In genomic region chr4:18007625-18008024, GRCh38 we compare ENCODE assay signal across 17 cellular contexts. TPM values are rescaled to one million over a fixed set of nuclear protein-coding genes. Genes with fewer than 3 reads are reported as not detected.
A peak's percentile ranks its signal among the peaks of the same experiment; 100 is the strongest.
DNase-seq lines count a peak whose midpoint lies in the region; ATAC-seq and TF ChIP-seq lines count a peak whose summit lies in the region.
"Had no signal": no experiment of that assay in that cellular context is flagged by ENCODE, and none has a peak within 500 bp of the region (broad histone marks: within the 10 kb centered on the region; RNA-seq: fewer than 3 reads in every experiment).

No MANE protein-coding gene starts in this region.

- no peak overlapping the region for H3K4me3 Mint-ChIP-seq in CD4-positive, alpha-beta T cell
- H3K4me3 Mint-ChIP-seq: B cell; CD4-positive, CD25-positive, alpha-beta regulatory T cell had no signal

- no peak overlapping the region for H4K5ac ChIP-seq in mesendoderm (ENCODE audit: low read length)

- H3K4ac ChIP-seq in mesendoderm (ENCODE audit: low read depth, low read length) = no peak overlapping the region

- no peaks in the 10 kb centered on the region for H3K4me1 ChIP-seq in mesendoderm (ENCODE audit: control insufficient read depth, low read depth, low read length)

- peaks cover 9% of the 10 kb centered on the region for H3K79me1 ChIP-seq in mesendoderm (ENCODE audit: low read length)

- H3K56ac ChIP-seq in mesendoderm (ENCODE audit: low read length) = no peak overlapping the region

- H3K4me2 ChIP-seq in mesendoderm (ENCODE audit: low read length) = no peak overlapping the region

- H3K9me3 Mint-ChIP-seq in CD4-positive, alpha-beta T cell = peaks cover 12% of the 10 kb centered on the region

- H3K36me3 Mint-ChIP-seq in CD4-positive, alpha-beta T cell (ENCODE audit: low read depth) = peaks cover 21% of the 10 kb centered on the region

- no peak overlapping the region for H3K27ac Mint-ChIP-seq in CD4-positive, alpha-beta T cell
- H3K27ac Mint-ChIP-seq: B cell; CD4-positive, CD25-positive, alpha-beta regulatory T cell; IgD-negative memory B cell had no signal

- no peaks in the 10 kb centered on the region for H3K27me3 ChIP-seq in CD4-positive, alpha-beta T cell (ENCODE audit: control insufficient read depth, insufficient read depth, low read length)
- no peaks in the 10 kb centered on the region for H3K27me3 ChIP-seq in mesendoderm (ENCODE audit: insufficient read depth, low read length, poor library complexity)

- DNase-seq in NCI-H526 treated with DMSO at 0.1 percent for 48 hours (lab: John Stamatoyannopoulos, UW) (peak; percentile 10), NCI-H526 (lab: John Stamatoyannopoulos, UW) (no peak), mesendoderm (no peak), epidermal melanocyte (ENCODE audit: insufficient read length, low spot score) (no peak)
- no peak for DNase-seq in CD4-positive, alpha-beta T cell
- DNase-seq: CD4-positive, CD25-positive, alpha-beta regulatory T cell; GOT3; NCI-H187 treated with DMSO at 0.1 percent for 48 hours; NCI-H446; SW 1271 had no signal

- no peak overlapping the region for H2BK15ac ChIP-seq in mesendoderm (replicated peaks; ENCODE audit: low read depth)

- peaks cover 40% of the 10 kb centered on the region for H3K4me1 Mint-ChIP-seq in CD4-positive, alpha-beta T cell (ENCODE audit: low read depth)

- H4K8ac ChIP-seq in mesendoderm (ENCODE audit: low read depth, low read length) = no peak overlapping the region

- no peak overlapping the region for H2BK120ac ChIP-seq in mesendoderm (ENCODE audit: low read depth, low read length)

- no peak overlapping the region for H3K27ac ChIP-seq in CD4-positive, alpha-beta T cell (ENCODE audit: low read depth, low read length)
- H3K27ac ChIP-seq in mesendoderm (ENCODE audit: low read depth, low read length) = no peak overlapping the region
- H3K27ac ChIP-seq: 22Rv1 had no signal

- no peak overlapping the region for H3K23ac ChIP-seq in mesendoderm (ENCODE audit: low read length)

- no peak overlapping the region for H3K18ac ChIP-seq in mesendoderm (ENCODE audit: low read length)

- H3K9ac ChIP-seq in mesendoderm (ENCODE audit: low read length) = no peak overlapping the region

- no peaks in the 10 kb centered on the region for H3K36me3 ChIP-seq in mesendoderm (ENCODE audit: control insufficient read depth, insufficient read depth, low read length)

- CTCF ChIA-PET in CD4-positive, alpha-beta T cell (lab: Charles Lee) = no interaction called here

- H2BK5ac ChIP-seq in mesendoderm (ENCODE audit: low read length) = no peak overlapping the region

- TF ChIP-seq CTCF in CD4-positive, alpha-beta T cell (IDR thresholded peaks at IDR 0.05) = no peak

- H3K27me3 Mint-ChIP-seq in CD4-positive, alpha-beta T cell = no peaks in the 10 kb centered on the region
- H3K27me3 Mint-ChIP-seq: B cell; CD4-positive, CD25-positive, alpha-beta regulatory T cell; IgD-negative memory B cell had no signal

- POLR2A ChIA-PET in CD4-positive, alpha-beta T cell (lab: Charles Lee) = no interaction called here

- intact Hi-C loops in CD4-positive, alpha-beta T cell (cut with DNase I, micrococcal nuclease) = no loop called here

- no peak overlapping the region for H2AK5ac ChIP-seq in mesendoderm (ENCODE audit: low read length)

- peaks cover 12% of the 10 kb centered on the region for H3K79me2 ChIP-seq in mesendoderm (ENCODE audit: control insufficient read depth, insufficient read depth, low read length)

- no peak overlapping the region for H3K4me3 ChIP-seq in mesendoderm (ENCODE audit: low read length)

- H3K9me3 ChIP-seq in CD4-positive, alpha-beta T cell (ENCODE audit: control insufficient read depth, low read length) = no peaks in the 10 kb centered on the region

- peak; percentile 52 for ATAC-seq in HG02610 (IDR thresholded peaks at IDR 0.05; ENCODE audit: unreplicated experiment)
- peak; percentile 52 for ATAC-seq in HG03025 (IDR thresholded peaks at IDR 0.05; ENCODE audit: low FRiP score, unreplicated experiment)
- no peak for ATAC-seq in CD4-positive, alpha-beta T cell (ENCODE audit: poor library complexity)
- no peak for ATAC-seq in GM21447 (IDR thresholded peaks at IDR 0.05; ENCODE audit: unreplicated experiment)
- ATAC-seq: Panc1 had no signal

RNA-seq across cellular contexts. Expression of gene LCORL, which starts 13.9 kb away (rescaled TPM):
- 1 to 10 TPM; 6.3 to 6.5 TPM for total RNA-seq in CD4-positive, alpha-beta T cell
- polyA plus RNA-seq in mesendoderm (2013, experiment 1 of 2) = 4.5 TPM
- polyA plus RNA-seq in mesendoderm (2013, experiment 2 of 2) = 4.0 TPM

Comparison
In these comparisons a context has a peak if more than half of its experiments do, and no peak if none do; other contexts are left out.
1. ATAC-seq: peak in HG02610 (single experiment) and HG03025 (single experiment); none in CD4-positive, alpha-beta T cell (single experiment) and GM21447 (single experiment).